Comparison of ENCODE assay signal across 8 cellular contexts in the genomic region with DNA sequence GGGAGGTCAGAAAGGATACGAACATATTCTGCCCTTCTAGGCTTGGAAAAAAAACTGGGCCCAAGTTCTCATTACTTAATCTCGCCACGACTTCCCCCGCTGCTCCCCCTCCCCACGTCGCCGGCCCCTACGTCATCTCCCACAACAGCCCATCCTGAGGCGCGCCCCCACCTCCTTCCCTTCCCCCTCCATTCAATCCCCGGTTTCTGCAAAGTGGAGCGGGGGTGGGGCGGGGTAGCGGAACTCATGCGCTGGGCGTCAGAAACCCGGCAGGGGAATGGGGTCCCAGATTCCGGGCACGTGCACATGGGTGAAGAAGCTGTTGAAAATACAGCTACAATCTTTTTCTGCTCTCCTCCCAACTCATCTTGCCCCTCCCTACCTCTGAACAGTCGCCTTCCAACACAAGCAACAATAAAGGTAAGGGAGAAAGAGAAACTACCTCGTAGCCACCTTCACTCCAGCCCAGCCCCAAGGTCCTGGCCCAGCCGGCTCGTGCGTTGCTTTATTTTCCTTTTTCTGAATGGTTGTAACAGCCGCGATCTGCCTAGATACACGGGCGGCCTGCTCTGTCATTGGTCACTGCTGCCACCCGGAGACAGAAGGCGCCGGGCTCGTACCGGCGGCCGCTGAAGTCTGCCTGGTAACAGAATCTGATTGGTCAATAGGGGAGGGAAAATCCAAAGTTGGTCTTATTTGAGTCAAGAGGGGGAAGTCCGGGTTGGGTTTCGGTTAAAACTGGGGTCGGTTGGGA. TPM values are rescaled to one million over a fixed set of nuclear protein-coding genes. Genes with fewer than 3 reads are reported as not detected.
DNase-seq lines count a peak whose midpoint lies in the region; ATAC-seq and TF ChIP-seq lines count a peak whose summit lies in the region.

A gene (minus strand): TSS at position 484 of the 754 bp plus-strand sequence. CDS start 932 bp downstream, outside the sequence.

- under 1% methylated on average over 38 of the region's 38 CpGs for WGBS in suprapubic skin

- TF ChIP-seq POLR2A in suprapubic skin (IDR thresholded peaks at IDR 0.05), result peak in 1 of 2 donors; percentile 48

- H3K27ac ChIP-seq in suprapubic skin, result peak within 1 kb of the TSS; percentile 89

- H3K4me3 ChIP-seq in GM06990 (replicated peaks; ENCODE audit: low read depth, low read length), result peak within 1 kb of the TSS; percentile 80
- peak within 1 kb of the TSS; percentile 78 for H3K4me3 ChIP-seq in suprapubic skin

- H3K4me3 Mint-ChIP-seq in activated naive CD4-positive, alpha-beta T cell treated with anti-CD3 and anti-CD28 coated beads, Interleukin-2, amount 50 U/mL, for 24 hours, result peak within 1 kb of the TSS; percentile 94

- H3K36me3 Mint-ChIP-seq in activated naive CD4-positive, alpha-beta T cell treated with anti-CD3 and anti-CD28 coated beads, Interleukin-2, amount 50 U/mL, for 24 hours, result peaks cover 10% of the 10 kb centered on the region

- H3K4me1 ChIP-seq in suprapubic skin, result peaks cover 20% of the 10 kb centered on the region

- ATAC-seq in HG02588 (IDR thresholded peaks at IDR 0.05; ENCODE audit: unreplicated experiment), result peak; percentile 91
- ATAC-seq in SK-N-SH treated with all-trans-retinoic acid at 6 μM for 48 hours, result peak; percentile 99

- no peaks in the 10 kb centered on the region for H3K9me3 ChIP-seq in suprapubic skin

- no peaks in the 10 kb centered on the region for H3K9me3 Mint-ChIP-seq in activated naive CD4-positive, alpha-beta T cell treated with anti-CD3 and anti-CD28 coated beads, Interleukin-2, amount 50 U/mL, for 24 hours

- no peak for TF ChIP-seq EP300 in suprapubic skin (IDR thresholded peaks at IDR 0.05)

- no peaks in the 10 kb centered on the region for H3K27me3 Mint-ChIP-seq in activated naive CD4-positive, alpha-beta T cell treated with anti-CD3 and anti-CD28 coated beads, Interleukin-2, amount 50 U/mL, for 24 hours

- H3K4me1 Mint-ChIP-seq in activated naive CD4-positive, alpha-beta T cell treated with anti-CD3 and anti-CD28 coated beads, Interleukin-2, amount 50 U/mL, for 24 hours, result peaks cover 45% of the 10 kb centered on the region

- H3K27me3 ChIP-seq in GM06990 (replicated peaks; ENCODE audit: control insufficient read depth, insufficient read depth, low read length) (no peaks in the 10 kb centered on the region), suprapubic skin (no peaks in the 10 kb centered on the region)

- H3K27ac Mint-ChIP-seq in activated naive CD4-positive, alpha-beta T cell treated with anti-CD3 and anti-CD28 coated beads, Interleukin-2, amount 50 U/mL, for 24 hours, result peak within 1 kb of the TSS; percentile 99

- TF ChIP-seq CTCF in GM06990 (IDR thresholded peaks at IDR 0.05; ENCODE audit: insufficient read depth, low read length, poor library complexity, severe bottlenecking) (no peak), suprapubic skin (IDR thresholded peaks at IDR 0.05) (no peak)

- peaks cover 23% of the 10 kb centered on the region for H3K36me3 ChIP-seq in GM06990 (ENCODE audit: control insufficient read depth, insufficient read depth, low read length)
- peaks cover 29% of the 10 kb centered on the region for H3K36me3 ChIP-seq in suprapubic skin

- DNase-seq in GM06990 (ENCODE audit: extremely low read depth, insufficient read length) (peak; percentile 98), NCI-H1092 (lab: John Stamatoyannopoulos, UW) (peak; percentile 96), globus pallidus (ENCODE audit: low spot score) (peak; percentile 96), nucleus accumbens (lab: John Stamatoyannopoulos, UW) (peak; percentile 26 to 97 (median 88)), suprapubic skin (ENCODE audit: low spot score in 2 of 2) (peak; percentile 96)

TF ChIP-seq in SK-N-SH treated with all-trans-retinoic acid at 6 μM for 48 hours, 23 proteins besides CTCF, POLR2A, EP300 and RAD21:
- TF ChIP-seq, protein P1, sequence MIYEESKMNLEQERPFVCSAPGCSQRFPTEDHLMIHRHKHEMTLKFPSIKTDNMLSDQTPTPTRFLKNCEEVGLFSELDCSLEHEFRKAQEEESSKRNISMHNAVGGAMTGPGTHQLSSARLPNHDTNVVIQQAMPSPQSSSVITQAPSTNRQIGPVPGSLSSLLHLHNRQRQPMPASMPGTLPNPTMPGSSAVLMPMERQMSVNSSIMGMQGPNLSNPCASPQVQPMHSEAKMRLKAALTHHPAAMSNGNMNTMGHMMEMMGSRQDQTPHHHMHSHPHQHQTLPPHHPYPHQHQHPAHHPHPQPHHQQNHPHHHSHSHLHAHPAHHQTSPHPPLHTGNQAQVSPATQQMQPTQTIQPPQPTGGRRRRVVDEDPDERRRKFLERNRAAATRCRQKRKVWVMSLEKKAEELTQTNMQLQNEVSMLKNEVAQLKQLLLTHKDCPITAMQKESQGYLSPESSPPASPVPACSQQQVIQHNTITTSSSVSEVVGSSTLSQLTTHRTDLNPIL (CRISPR knock-in tag; IDR thresholded peaks at IDR 0.05; ENCODE audit: low read depth), result no peak
- TF ChIP-seq ARNTL (CRISPR knock-in tag; IDR thresholded peaks at IDR 0.05; ENCODE audit: borderline replicate concordance, low read depth), result no peak
- TF ChIP-seq, protein P2, sequence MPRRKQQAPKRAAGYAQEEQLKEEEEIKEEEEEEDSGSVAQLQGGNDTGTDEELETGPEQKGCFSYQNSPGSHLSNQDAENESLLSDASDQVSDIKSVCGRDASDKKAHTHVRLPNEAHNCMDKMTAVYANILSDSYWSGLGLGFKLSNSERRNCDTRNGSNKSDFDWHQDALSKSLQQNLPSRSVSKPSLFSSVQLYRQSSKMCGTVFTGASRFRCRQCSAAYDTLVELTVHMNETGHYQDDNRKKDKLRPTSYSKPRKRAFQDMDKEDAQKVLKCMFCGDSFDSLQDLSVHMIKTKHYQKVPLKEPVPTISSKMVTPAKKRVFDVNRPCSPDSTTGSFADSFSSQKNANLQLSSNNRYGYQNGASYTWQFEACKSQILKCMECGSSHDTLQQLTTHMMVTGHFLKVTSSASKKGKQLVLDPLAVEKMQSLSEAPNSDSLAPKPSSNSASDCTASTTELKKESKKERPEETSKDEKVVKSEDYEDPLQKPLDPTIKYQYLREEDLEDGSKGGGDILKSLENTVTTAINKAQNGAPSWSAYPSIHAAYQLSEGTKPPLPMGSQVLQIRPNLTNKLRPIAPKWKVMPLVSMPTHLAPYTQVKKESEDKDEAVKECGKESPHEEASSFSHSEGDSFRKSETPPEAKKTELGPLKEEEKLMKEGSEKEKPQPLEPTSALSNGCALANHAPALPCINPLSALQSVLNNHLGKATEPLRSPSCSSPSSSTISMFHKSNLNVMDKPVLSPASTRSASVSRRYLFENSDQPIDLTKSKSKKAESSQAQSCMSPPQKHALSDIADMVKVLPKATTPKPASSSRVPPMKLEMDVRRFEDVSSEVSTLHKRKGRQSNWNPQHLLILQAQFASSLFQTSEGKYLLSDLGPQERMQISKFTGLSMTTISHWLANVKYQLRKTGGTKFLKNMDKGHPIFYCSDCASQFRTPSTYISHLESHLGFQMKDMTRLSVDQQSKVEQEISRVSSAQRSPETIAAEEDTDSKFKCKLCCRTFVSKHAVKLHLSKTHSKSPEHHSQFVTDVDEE (CRISPR knock-in tag; IDR thresholded peaks at IDR 0.05), result 0 out of 2 replicates have a peak, but pooled peaks have one; percentile 57
- TF ChIP-seq, protein P3, sequence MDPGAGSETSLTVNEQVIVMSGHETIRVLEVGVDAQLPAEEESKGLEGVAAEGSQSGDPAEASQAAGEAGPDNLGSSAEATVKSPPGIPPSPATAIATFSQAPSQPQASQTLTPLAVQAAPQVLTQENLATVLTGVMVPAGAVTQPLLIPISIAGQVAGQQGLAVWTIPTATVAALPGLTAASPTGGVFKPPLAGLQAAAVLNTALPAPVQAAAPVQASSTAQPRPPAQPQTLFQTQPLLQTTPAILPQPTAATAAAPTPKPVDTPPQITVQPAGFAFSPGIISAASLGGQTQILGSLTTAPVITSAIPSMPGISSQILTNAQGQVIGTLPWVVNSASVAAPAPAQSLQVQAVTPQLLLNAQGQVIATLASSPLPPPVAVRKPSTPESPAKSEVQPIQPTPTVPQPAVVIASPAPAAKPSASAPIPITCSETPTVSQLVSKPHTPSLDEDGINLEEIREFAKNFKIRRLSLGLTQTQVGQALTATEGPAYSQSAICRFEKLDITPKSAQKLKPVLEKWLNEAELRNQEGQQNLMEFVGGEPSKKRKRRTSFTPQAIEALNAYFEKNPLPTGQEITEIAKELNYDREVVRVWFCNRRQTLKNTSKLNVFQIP (CRISPR knock-in tag; IDR thresholded peaks at IDR 0.05; ENCODE audit: borderline replicate concordance, low read depth), result no peak
- TF ChIP-seq SNAI2 (CRISPR knock-in tag; IDR thresholded peaks at IDR 0.05), result no peak
- TF ChIP-seq ZFP3 (CRISPR knock-in tag; IDR thresholded peaks at IDR 0.05), result 0 out of 2 replicates have a peak, but pooled peaks have one; percentile 19
- TF ChIP-seq ESRRG (CRISPR knock-in tag; IDR thresholded peaks at IDR 0.05), result no peak

RNA-seq across cellular contexts. Expression of the gene that starts here (rescaled TPM):
- 10 to 100 TPM; 18.0 to 22.1 (median 18.5) TPM for total RNA-seq in suprapubic skin

Comparison
In these comparisons a context has a peak if more than half of its experiments do, and no peak if none do; other contexts are left out.
1. Peak in every context shown above with its lines: DNase-seq, ATAC-seq, H3K4me3 ChIP-seq and H3K27ac ChIP-seq.